24 cellular contexts compared by ENCODE assay signal in genomic region chr18:69491576-69491975, GRCh38.
"Had no signal": no experiment of that assay in that cellular context is flagged by ENCODE, and none has a peak within 500 bp of the region (broad histone marks: within the 10 kb centered on the region; RNA-seq: fewer than 3 reads in every experiment).

No MANE protein-coding gene starts in this region.

- H3K4me1 ChIP-seq: ascending aorta, body of pancreas had no signal

- H3K4me3 ChIP-seq: ascending aorta, body of pancreas had no signal

- ATAC-seq: activated CD8-positive, alpha-beta T cell treated with anti-CD3 and anti-CD28 coated beads, Interleukin-2, amount 10 ng/mL, durations not matched to agents 7 days and 5 days; body of pancreas; Panc1; Right ventricle myocardium inferior; T-helper 17 cell; WTC11 had no signal

- H3K36me3 ChIP-seq: ascending aorta had no signal

- H3K27me3 ChIP-seq: ascending aorta, body of pancreas had no signal

- H3K27ac ChIP-seq: ascending aorta, body of pancreas had no signal

- H3K9me3 ChIP-seq: ascending aorta, body of pancreas had no signal

- DNase-seq: activated CD4-positive, alpha-beta T cell treated with anti-CD3 and anti-CD28 coated beads for 48 hours; activated CD4-positive, alpha-beta T cell treated with anti-CD3 and anti-CD28 coated beads, Interleukin-2, amount 50 U/mL, for 4 hours; activated CD4-positive, CD25-positive, alpha-beta regulatory T cell treated with anti-CD3 and anti-CD28 coated beads, Interleukin-2, amount 50 U/mL, for 72 hours; activated CD8-positive, alpha-beta memory T cell treated with anti-CD3 and anti-CD28 coated beads, Interleukin-2, amount 50 U/mL, for 48 hours; activated CD8-positive, alpha-beta T cell treated with anti-CD3 and anti-CD28 coated beads, Interleukin-2, amount 10 ng/mL, durations not matched to agents 7 days and 5 days; activated naive CD4-positive, alpha-beta T cell; activated T-cell treated with anti-CD3 and anti-CD28 coated beads, Interleukin-2, amount 50 U/mL, for 1 hour; body of pancreas; central memory CD4-positive, alpha-beta T cell; MM.1S; NCI-H1105; NCI-H1436; NCI-H2029 treated with DMSO at 0.1 percent for 48 hours; NCI-H510A treated with DMSO at 0.1 percent for 48 hours; NCI-H69; NK-92 treated with Interleukin-12 subunit alpha and Interleukin-12 subunit beta, amount 100 ng/mL, for 24 hours; OCI-M1; RPMI8226; T-helper 17 cell; T-helper 9 cell had no signal
